Comparison of ENCODE assay signal across 15 cellular contexts in genomic region chr1:174206148-174206826, GRCh38. TPM values are rescaled to one million over a fixed set of nuclear protein-coding genes. Genes with fewer than 3 reads are reported as not detected.
DNase-seq lines count a peak whose midpoint lies in the region; ATAC-seq, FAIRE-seq and TF ChIP-seq lines count a peak whose summit lies in the region.
"Had no signal": no experiment of that assay in that cellular context is flagged by ENCODE, and none has a peak within 500 bp of the region (broad histone marks: within the 10 kb centered on the region; RNA-seq: fewer than 3 reads in every experiment).

No MANE protein-coding gene starts in this region.

- BruUV-seq in Caco-2 (replicated peaks; lab: Mats Ljungman, UMichigan) = no TSS peak

- no peak overlapping the region for H3K4me3 ChIP-seq in Caco-2 (ENCODE audit: low read depth, low read length)
- H3K4me3 ChIP-seq: colonic mucosa, SJSA1, transverse colon had no signal

- DNase-seq in CD1c-positive myeloid dendritic cell (ENCODE audit: extremely low spot score) (peak; percentile 71), GM12892 (ENCODE audit: insufficient read length) (no peak), T-cell (no peak), memory B cell (ENCODE audit: low spot score in 2 of 2) (no peak), H4 (ENCODE audit: low spot score) (no peak), NCI-H187 treated with DMSO at 0.1 percent for 48 hours (lab: John Stamatoyannopoulos, UW) (no peak), Caco-2 (no peak)
- DNase-seq: activated gamma-delta T cell treated with Interleukin-2 at 50 U/mL for 16 hours, colonic mucosa, NCI-H524 treated with DMSO at 0.1 percent for 48 hours, transverse colon had no signal

- no peak for TF ChIP-seq POLR2A in GM12892 (IDR thresholded peaks at IDR 0.05; ENCODE audit: low read depth, low read length)

- H3K36me3 Mint-ChIP-seq in T-cell (peaks cover 9% of the 10 kb centered on the region), memory B cell (peaks cover 11% of the 10 kb centered on the region), Caco-2 (ENCODE audit: insufficient read depth, unreplicated experiment) (no peaks in the 10 kb centered on the region)

- no peak for TF ChIP-seq CTCF in Caco-2 (IDR thresholded peaks at IDR 0.05; ENCODE audit: insufficient read depth in 1 of 2, low read depth in 1 of 2, low read length in 1 of 2, severe bottlenecking in 1 of 2, unreplicated experiment in 1 of 2)

- ATAC-seq in T-cell (replicated peaks in 1 of 4) (peak in 1 of 4 experiments; percentile 27), memory B cell (ENCODE audit: low read depth) (peak; percentile 39), HG03097 (IDR thresholded peaks at IDR 0.05; ENCODE audit: low FRiP score, unreplicated experiment) (no peak)
- ATAC-seq: WTC11 had no signal

- H3K4me3 Mint-ChIP-seq in T-cell (peak overlapping the region in 2 of 3 donors; percentile 7 to 22), memory B cell (peak overlapping the region; percentile 43), Caco-2 (ENCODE audit: unreplicated experiment) (no peak overlapping the region)
- H3K4me3 Mint-ChIP-seq: WTC11 had no signal

- POLR2A ChIA-PET in T-cell (lab: Charles Lee) = interaction anchor here in 1 of 2 donors (0.7 kb wide), 1 partner anchor 562 kb away, joined by 3 read pairs; no protein-coding TSS in a partner anchor
- POLR2A ChIA-PET in Caco-2 (lab: Charles Lee) = no interaction called here

- H3K9me3 ChIP-seq in Caco-2 = 0 out of 2 replicates have a peak, but pooled peaks cover 3% of the 10 kb centered on the region
- H3K9me3 ChIP-seq: colonic mucosa had no signal

- peak; percentile 67 for FAIRE-seq in GM12892 (lab: Jason Lieb, UNC)
- FAIRE-seq: D721Med had no signal

- no peaks in the 10 kb centered on the region for H3K27me3 Mint-ChIP-seq in T-cell
- no peaks in the 10 kb centered on the region for H3K27me3 Mint-ChIP-seq in memory B cell
- H3K27me3 Mint-ChIP-seq in Caco-2 (ENCODE audit: insufficient read depth, unreplicated experiment) = no peaks in the 10 kb centered on the region

- H3K9me3 Mint-ChIP-seq in T-cell (peaks cover 2 to 10% (median 5%) of the 10 kb centered on the region in 3 donors), memory B cell (peaks cover 4% of the 10 kb centered on the region), Caco-2 (ENCODE audit: unreplicated experiment) (peaks cover 9% of the 10 kb centered on the region)

- intact Hi-C loops in Caco-2 (cut with micrococcal nuclease; ENCODE audit: unreplicated experiment) = no loop called here

- H3K4me1 Mint-ChIP-seq in T-cell (peaks cover 51 to 62% (median 52%) of the 10 kb centered on the region in 3 donors), memory B cell (peaks cover 47% of the 10 kb centered on the region), Caco-2 (ENCODE audit: low read depth, unreplicated experiment) (peaks cover 7% of the 10 kb centered on the region)

- H3K36me3 ChIP-seq in Caco-2 (ENCODE audit: control insufficient read depth, insufficient read depth, low read length) = no peaks in the 10 kb centered on the region
- H3K36me3 ChIP-seq: colonic mucosa, SJSA1, transverse colon had no signal

- H3K27ac Mint-ChIP-seq in T-cell = peak overlapping the region; percentile 29 to 55
- peak overlapping the region; percentile 76 for H3K27ac Mint-ChIP-seq in memory B cell
- H3K27ac Mint-ChIP-seq in Caco-2 (ENCODE audit: unreplicated experiment) = no peak overlapping the region
- H3K27ac Mint-ChIP-seq: WTC11 had no signal

- no peaks in the 10 kb centered on the region for H3K27me3 ChIP-seq in Caco-2 (replicated peaks; ENCODE audit: control insufficient read depth, insufficient read depth, low read length)
- H3K27me3 ChIP-seq: colonic mucosa, SJSA1, transverse colon had no signal

- H3K4me1 ChIP-seq in Caco-2 = no peaks in the 10 kb centered on the region
- H3K4me1 ChIP-seq: colonic mucosa, SJSA1 had no signal

- CTCF ChIA-PET in T-cell (lab: Charles Lee) = interaction anchor here in 1 of 2 donors (3.7 kb wide), 1 partner anchor 12 kb away, joined by 20 read pairs; no protein-coding TSS in a partner anchor
- CTCF ChIA-PET in Caco-2 (lab: Charles Lee) = no interaction called here

RNA-seq across cellular contexts. Expression of gene RABGAP1L, which starts 47.0 kb away (rescaled TPM):
- 134 TPM for polyA plus RNA-seq in GM12892 (2012; ENCODE audit: missing spikeins)
- total RNA-seq in T-cell = 100 to 1,000 TPM in 1 of 5 donors, 10 to 100 TPM in 4; 75.0 to 108 (median 82.3) TPM
- 10.8 and 12.7 TPM in 2 replicates for total RNA-seq in H4 (2014; rRNA removed; shearing (Covaris generic))
- total RNA-seq in Caco-2 (2022) = 20.3 and 20.4 TPM in 2 replicates
